In the genomic region with DNA sequence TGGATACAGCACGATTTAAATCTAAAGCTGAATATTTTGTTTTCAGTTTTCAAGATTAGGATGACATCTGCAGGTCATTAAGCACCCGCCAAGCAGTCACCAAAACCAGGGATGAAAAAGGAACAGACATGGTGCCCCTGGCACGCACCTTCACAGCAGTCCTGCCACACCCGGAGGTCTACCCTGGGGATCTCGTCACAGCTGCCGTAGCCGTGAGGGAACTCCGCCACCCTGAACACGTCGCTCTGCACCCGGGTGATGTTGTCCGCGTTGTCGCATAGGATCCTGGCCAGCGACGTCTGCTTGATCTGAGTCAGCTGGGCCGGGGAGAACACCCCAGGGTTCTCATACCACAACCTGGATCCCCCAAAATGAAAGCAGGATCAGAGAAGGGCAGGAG, we compare ENCODE assay signal across 25 cellular contexts.
DNase-seq lines count a peak whose midpoint lies in the region; ATAC-seq, FAIRE-seq and TF ChIP-seq lines count a peak whose summit lies in the region.
"Had no signal": no experiment of that assay in that cellular context is flagged by ENCODE, and none has a peak within 500 bp of the region (broad histone marks: within the 10 kb centered on the region; RNA-seq: fewer than 3 reads in every experiment).

No MANE protein-coding gene starts in this region.

- no peak overlapping the region for H3K9ac ChIP-seq in IMR-90 (ENCODE audit: low read depth, low read length)
- peak overlapping the region; percentile 44 for H3K9ac ChIP-seq in astrocyte (ENCODE audit: low read length)
- H3K9ac ChIP-seq in mesenchymal stem cell (ENCODE audit: low read length) = no peak overlapping the region
- H3K9ac ChIP-seq in skeletal muscle satellite cell (ENCODE audit: low read depth, low read length) = peak overlapping the region; percentile 55
- H3K9ac ChIP-seq: parathyroid adenoma had no signal

- TF ChIP-seq CTCF in IMR-90 (conservative IDR thresholded peaks at IDR 0.05; ENCODE audit: low read depth, low read length) (no peak), astrocyte (IDR thresholded peaks at IDR 0.05; ENCODE audit: insufficient read depth, low read depth, low read length) (no peak)

- H3K79me1 ChIP-seq in IMR-90 (ENCODE audit: low read depth in 1 of 2, low read length in 2 of 2) (peaks cover 48 to 85% of the 10 kb centered on the region in 2 experiments), mesenchymal stem cell (replicated peaks; ENCODE audit: low read length, poor library complexity, severe bottlenecking) (peaks cover 25% of the 10 kb centered on the region)

- no peaks in the 10 kb centered on the region for H3K27me3 Mint-ChIP-seq in astrocyte (ENCODE audit: low read depth, unreplicated experiment)
- H3K27me3 Mint-ChIP-seq: CD4-positive, alpha-beta memory T cell; naive B cell had no signal

- POLR2A ChIA-PET in IMR-90 (lab: Charles Lee; ENCODE audit: unreplicated experiment) = interaction anchor here (0.6 kb wide), 1 partner anchor 51 kb away, joined by 3 read pairs; no protein-coding TSS in a partner anchor

- H3K4me1 ChIP-seq in IMR-90 (ENCODE audit: control insufficient read depth, insufficient read depth, low read length) (peaks cover 22% of the 10 kb centered on the region), astrocyte (ENCODE audit: insufficient read depth, low read length) (peaks cover 12% of the 10 kb centered on the region), mesenchymal stem cell (ENCODE audit: control insufficient read depth, insufficient read depth, low read depth, low read length) (peaks cover 32% of the 10 kb centered on the region), skeletal muscle satellite cell (ENCODE audit: control insufficient read depth, insufficient read depth, low read length) (peaks cover 46% of the 10 kb centered on the region)
- H3K4me1 ChIP-seq: parathyroid adenoma, uterus had no signal

- intact Hi-C loops in IMR-90 (cut with micrococcal nuclease) = no loop called here

- H2BK5ac ChIP-seq in IMR-90 (ENCODE audit: low read depth, low read length, poor library complexity, severe bottlenecking) (peak overlapping the region; percentile 12), mesenchymal stem cell (ENCODE audit: low read depth, low read length, poor library complexity, severe bottlenecking) (no peak overlapping the region)

- H4K8ac ChIP-seq in IMR-90 (ENCODE audit: low read depth in 2 of 2, low read length in 2 of 2) = peak overlapping the region in 1 of 2 experiments; percentile 36; a peak in 2 of 4 replicates
- H4K8ac ChIP-seq in mesenchymal stem cell (ENCODE audit: low read length) = no peak overlapping the region

- H3K9me3 ChIP-seq in IMR-90 (ENCODE audit: control insufficient read depth, insufficient read depth, low read length) (no peaks in the 10 kb centered on the region), astrocyte (ENCODE audit: insufficient read depth, low read depth, low read length) (no peaks in the 10 kb centered on the region), mesenchymal stem cell (ENCODE audit: control insufficient read depth, low read length) (no peaks in the 10 kb centered on the region), skeletal muscle satellite cell (replicated peaks; ENCODE audit: low read length) (no peaks in the 10 kb centered on the region)
- H3K9me3 ChIP-seq: SJSA1, uterus had no signal

- H4K91ac ChIP-seq in IMR-90 (ENCODE audit: insufficient read depth, low read depth, low read length) = peak overlapping the region; percentile 11; the same call in 1 of the 2 replicates
- H4K91ac ChIP-seq in mesenchymal stem cell (ENCODE audit: low read length) = no peak overlapping the region

- H3K23ac ChIP-seq in IMR-90 (ENCODE audit: low read depth, low read length) (peak overlapping the region; percentile 72; the same call in 1 of the 2 replicates), mesenchymal stem cell (ENCODE audit: low read length in 2 of 2) (no peak overlapping the region)

- no TSS peak for BruUV-seq in IMR-90 (replicated peaks; lab: Mats Ljungman, UMichigan)

- H3K4me3 ChIP-seq in IMR-90 (ENCODE audit: insufficient read depth, low read depth, low read length) (no peak overlapping the region), astrocyte (ENCODE audit: insufficient read depth, low read depth, low read length) (no peak overlapping the region), mesenchymal stem cell (ENCODE audit: insufficient read depth in 1 of 2, low read depth in 1 of 2, low read length in 2 of 2) (no peak overlapping the region), skeletal muscle satellite cell (ENCODE audit: low read length) (peak overlapping the region; percentile 4)
- H3K4me3 ChIP-seq: cardiac muscle cell, SJSA1, uterus had no signal

- H2BK15ac ChIP-seq in IMR-90 (ENCODE audit: low read depth, low read length) (no peak overlapping the region), mesenchymal stem cell (ENCODE audit: low read depth, poor library complexity, severe bottlenecking) (no peak overlapping the region)

- no peak overlapping the region for H2BK12ac ChIP-seq in mesenchymal stem cell (ENCODE audit: low read length in 2 of 2)

- in situ Hi-C loops in IMR-90 (cut with MboI; ENCODE audit: low sequenced_read_pairs) = no loop called here

- peak overlapping the region; percentile 78 for H3K27ac Mint-ChIP-seq in astrocyte (ENCODE audit: unreplicated experiment)
- no peak overlapping the region for H3K27ac Mint-ChIP-seq in stimulated activated effector memory CD8-positive, alpha-beta T cell treated with anti-CD3 and anti-CD28 coated beads, Interleukin-12 subunit alpha, Interleukin-12 subunit beta, amount 100 ng/mL, for 72 hours
- H3K27ac Mint-ChIP-seq: CD4-positive, alpha-beta memory T cell had no signal

- H3K79me2 ChIP-seq in astrocyte (ENCODE audit: insufficient read depth, low read length) = peaks cover 47% of the 10 kb centered on the region
- H3K79me2 ChIP-seq: parathyroid adenoma had no signal

- H4K20me1 ChIP-seq in IMR-90 (ENCODE audit: insufficient read depth, low read length) (peaks cover 37% of the 10 kb centered on the region), astrocyte (ENCODE audit: insufficient read depth, low read length) (peaks cover 29% of the 10 kb centered on the region)

- H2BK120ac ChIP-seq in IMR-90 (ENCODE audit: low read depth, low read length) = peak overlapping the region; percentile 6; the same call in 1 of the 2 replicates
- H2BK120ac ChIP-seq in mesenchymal stem cell (ENCODE audit: low read depth, low read length) = no peak overlapping the region

- H3K36me3 ChIP-seq in IMR-90 (ENCODE audit: control insufficient read depth, insufficient read depth, low read length) (peaks cover 66% of the 10 kb centered on the region), astrocyte (ENCODE audit: insufficient read depth, low read length) (peaks cover 40% of the 10 kb centered on the region), mesenchymal stem cell (ENCODE audit: control insufficient read depth in 1 of 2, insufficient read depth in 2 of 2, low read depth in 1 of 2, low read length in 2 of 2) (peaks cover 60 to 74% of the 10 kb centered on the region in 2 experiments), skeletal muscle satellite cell (ENCODE audit: insufficient read depth, low read length) (peaks cover 70% of the 10 kb centered on the region)
- H3K36me3 ChIP-seq: cardiac muscle cell, uterus had no signal

- no peak overlapping the region for H4K5ac ChIP-seq in IMR-90 (ENCODE audit: low read depth, low read length)

- no peak for TF ChIP-seq RAD21 in IMR-90 (IDR thresholded peaks at IDR 0.05; ENCODE audit: low read length)

- H3K4me2 ChIP-seq in IMR-90 (ENCODE audit: low read depth, low read length) = no peak overlapping the region
- H3K4me2 ChIP-seq in astrocyte (ENCODE audit: low read length) = no peak overlapping the region
- H3K4me2 ChIP-seq in mesenchymal stem cell (ENCODE audit: low read length, poor library complexity, severe bottlenecking) = no peak overlapping the region
- H3K4me2 ChIP-seq in skeletal muscle satellite cell (ENCODE audit: low read length) = peak overlapping the region; percentile 38

- H2BK20ac ChIP-seq in IMR-90 (ENCODE audit: low read depth, low read length) = no peak overlapping the region

- no peak for ATAC-seq in IMR-90 (ENCODE audit: low read depth)
- no peak for ATAC-seq in stimulated activated effector memory CD8-positive, alpha-beta T cell treated with anti-CD3 and anti-CD28 coated beads, Interleukin-12 subunit alpha, Interleukin-12 subunit beta, amount 100 ng/mL, for 72 hours
- ATAC-seq: PC-3 had no signal

- H3K27ac ChIP-seq in IMR-90 (ENCODE audit: insufficient read depth, low read length) (0 out of 2 replicates have a peak overlapping the region, but pooled peaks have one; percentile 1), astrocyte (ENCODE audit: low read depth, low read length) (peak overlapping the region; percentile 68), mesenchymal stem cell (ENCODE audit: low read length, poor library complexity, severe bottlenecking) (peak overlapping the region; percentile 5)
- H3K27ac ChIP-seq: parathyroid adenoma, SJSA1, uterus had no signal

- peak overlapping the region; percentile 77 for H3K4ac ChIP-seq in IMR-90 (ENCODE audit: low read depth, low read length)
- no peak overlapping the region for H3K4ac ChIP-seq in mesenchymal stem cell (ENCODE audit: low read depth in 1 of 2, low read length in 2 of 2)

- H3K36me3 Mint-ChIP-seq in astrocyte (ENCODE audit: low read depth, unreplicated experiment) = peaks cover 14% of the 10 kb centered on the region
- no peaks in the 10 kb centered on the region for H3K36me3 Mint-ChIP-seq in stimulated activated effector memory CD8-positive, alpha-beta T cell treated with anti-CD3 and anti-CD28 coated beads, Interleukin-12 subunit alpha, Interleukin-12 subunit beta, amount 100 ng/mL, for 72 hours
- H3K36me3 Mint-ChIP-seq: CD4-positive, alpha-beta memory T cell; naive B cell had no signal

- DNase-seq in IMR-90 (no peak), astrocyte (ENCODE audit: low read depth) (no peak), mesenchymal stem cell (no peak), COLO668 (lab: John Stamatoyannopoulos, UW; ENCODE audit: unreplicated experiment) (no peak), NCI-H2196 treated with DMSO at 0.1 percent for 48 hours (lab: John Stamatoyannopoulos, UW; ENCODE audit: unreplicated experiment) (no peak)
- no peak for DNase-seq in stimulated activated effector memory CD8-positive, alpha-beta T cell treated with anti-CD3 and anti-CD28 coated beads, Interleukin-12 subunit alpha, Interleukin-12 subunit beta, amount 100 ng/mL, for 72 hours (ENCODE audit: low spot score in 2 of 2)
- DNase-seq: activated CD4-positive, alpha-beta T cell treated with anti-CD3 and anti-CD28 coated beads, Interleukin-2, amount 50 U/mL, for 48 hours; activated gamma-delta T cell treated with Interleukin-2 at 50 U/mL for 16 hours; CD4-positive, alpha-beta memory T cell; DMS53; GDM1; hypothalamus; mammary epithelial cell; naive B cell; NCI-H1105 treated with DMSO at 0.1 percent for 48 hours; NCI-H2081; NCI-H446; PC-3; substantia nigra; uterus had no signal

- no peak for TF ChIP-seq POLR2A in IMR-90 (IDR thresholded peaks at IDR 0.05; ENCODE audit: low read depth, low read length)

- H3K56ac ChIP-seq in IMR-90 (ENCODE audit: extremely low read depth, insufficient read depth, low read length) = no peak overlapping the region

- 0 out of 2 replicates have a peak overlapping the region, but pooled peaks have one; percentile 16 for H3K14ac ChIP-seq in IMR-90 (replicated peaks; ENCODE audit: low read depth, low read length)
- no peak overlapping the region for H3K14ac ChIP-seq in mesenchymal stem cell (ENCODE audit: low read length in 2 of 2)

- H2AK5ac ChIP-seq in IMR-90 (ENCODE audit: low read depth, low read length) = peak overlapping the region; percentile 75
- H2AK5ac ChIP-seq in mesenchymal stem cell (ENCODE audit: low read length, severe bottlenecking) = peak overlapping the region; percentile 67

- dilution Hi-C loops in IMR-90 (cut with HindIII; ENCODE audit: low sequenced_read_pairs, unreplicated experiment) = no loop called here

- peaks cover 14% of the 10 kb centered on the region for H3K4me1 Mint-ChIP-seq in astrocyte (ENCODE audit: low read depth, unreplicated experiment)
- no peaks in the 10 kb centered on the region for H3K4me1 Mint-ChIP-seq in stimulated activated effector memory CD8-positive, alpha-beta T cell treated with anti-CD3 and anti-CD28 coated beads, Interleukin-12 subunit alpha, Interleukin-12 subunit beta, amount 100 ng/mL, for 72 hours
- H3K4me1 Mint-ChIP-seq: CD4-positive, alpha-beta memory T cell had no signal

- H3K27me3 ChIP-seq in IMR-90 (ENCODE audit: control insufficient read depth, insufficient read depth, low read length) (no peaks in the 10 kb centered on the region), astrocyte (ENCODE audit: insufficient read depth, low read length) (no peaks in the 10 kb centered on the region), mesenchymal stem cell (ENCODE audit: control insufficient read depth in 1 of 2, insufficient read depth in 1 of 2, low read length in 2 of 2) (no peaks in the 10 kb centered on the region), skeletal muscle satellite cell (ENCODE audit: control insufficient read depth, insufficient read depth, low read length) (no peaks in the 10 kb centered on the region)
- H3K27me3 ChIP-seq: cardiac muscle cell, SJSA1, uterus had no signal

- WGBS in IMR-90 (ENCODE audit: extremely low coverage in 2 of 2, insufficient read length in 1 of 2), 2 experiments = 55% methylated on average over 7 of the region's 17 CpGs; no CpG with 5 or more reads in 1 of the 2 experiments
- WGBS in mesenchymal stem cell = 97% methylated on average over 17 of the region's 17 CpGs

- peak overlapping the region; percentile 89 for H2AK9ac ChIP-seq in IMR-90 (replicated peaks; ENCODE audit: low read depth, low read length, poor library complexity)

- H3K9me3 Mint-ChIP-seq in astrocyte (ENCODE audit: unreplicated experiment) = no peaks in the 10 kb centered on the region
- peaks cover 2% of the 10 kb centered on the region for H3K9me3 Mint-ChIP-seq in stimulated activated effector memory CD8-positive, alpha-beta T cell treated with anti-CD3 and anti-CD28 coated beads, Interleukin-12 subunit alpha, Interleukin-12 subunit beta, amount 100 ng/mL, for 72 hours

- no peak overlapping the region for H3K4me3 Mint-ChIP-seq in astrocyte (ENCODE audit: unreplicated experiment)
- no peak overlapping the region for H3K4me3 Mint-ChIP-seq in stimulated activated effector memory CD8-positive, alpha-beta T cell treated with anti-CD3 and anti-CD28 coated beads, Interleukin-12 subunit alpha, Interleukin-12 subunit beta, amount 100 ng/mL, for 72 hours
- H3K4me3 Mint-ChIP-seq: CD4-positive, alpha-beta memory T cell; naive B cell had no signal

- H3K18ac ChIP-seq in IMR-90 (ENCODE audit: low read depth, low read length) = no peak overlapping the region
- no peak overlapping the region for H3K18ac ChIP-seq in mesenchymal stem cell (ENCODE audit: low read depth in 1 of 2, low read length in 2 of 2)

- CTCF ChIA-PET in IMR-90 (lab: Yijun Ruan, JAX) = interaction anchor here (1.0 to 2.1 kb wide), 2 partner anchors 14 to 108 kb away, joined by 3 to 9 read pairs; no protein-coding TSS in a partner anchor

- no peak for FAIRE-seq in astrocyte (lab: Jason Lieb, UNC)
- FAIRE-seq: islet of Langerhans had no signal

- H2AFZ ChIP-seq in IMR-90 (replicated peaks; ENCODE audit: low read length, poor library complexity) = no peak overlapping the region
- H2AFZ ChIP-seq in astrocyte (ENCODE audit: low read depth, low read length) = no peak overlapping the region
- H2AFZ ChIP-seq in mesenchymal stem cell (ENCODE audit: low read depth, low read length) = no peak overlapping the region
- H2AFZ ChIP-seq: parathyroid adenoma had no signal

- peaks cover 22% of the 10 kb centered on the region for H3K9me1 ChIP-seq in IMR-90 (ENCODE audit: insufficient read depth, low read length)

Comparison
In these comparisons a context has a peak if more than half of its experiments do, and no peak if none do; other contexts are left out.
1. H3K27ac ChIP-seq: peak in every context shown above with its lines; median percentile 68 in astrocyte; 5 in mesenchymal stem cell; 1 in IMR-90.
2. H3K9ac ChIP-seq: peak in astrocyte (single experiment) and skeletal muscle satellite cell (single experiment); none in IMR-90 (single experiment) and mesenchymal stem cell (single experiment).